In genomic region chr6:84554069-84554468, GRCh38 we compare ENCODE assay signal across 24 cellular contexts.
DNase-seq lines count a peak whose midpoint lies in the region; ATAC-seq and TF ChIP-seq lines count a peak whose summit lies in the region.
"Had no signal": no experiment of that assay in that cellular context is flagged by ENCODE, and none has a peak within 500 bp of the region (broad histone marks: within the 10 kb centered on the region; RNA-seq: fewer than 3 reads in every experiment).

No MANE protein-coding gene starts in this region.

- H3K4me3 Mint-ChIP-seq in activated T-cell treated with anti-CD3 and anti-CD28 coated beads, Interleukin-2, amount 50 U/mL, for 24 hours: no peak overlapping the region
- H3K4me3 Mint-ChIP-seq: activated CD8-positive, alpha-beta T cell treated with anti-CD3 and anti-CD28 coated beads, Interleukin-2, amount 10 ng/mL, durations not matched to agents 7 days and 5 days; activated naive CD8-positive, alpha-beta T cell treated with anti-CD3 and anti-CD28 coated beads, Interleukin-2, amount 50 U/mL, for 24 hours; CD4-positive, alpha-beta T cell; effector memory CD8-positive, alpha-beta T cell; naive B cell had no signal

- no peaks in the 10 kb centered on the region for H3K9me2 ChIP-seq in GM23248 (ENCODE audit: insufficient read depth)

- H3K4me3 ChIP-seq in GM23248 (no peak overlapping the region), fibroblast of lung (replicated peaks in 1 of 4; ENCODE audit: control extremely low read depth in 1 of 4, insufficient read depth in 1 of 4, low read depth in 3 of 4, low read length in 4 of 4) (no peak overlapping the region), lung (no peak overlapping the region), esophagus squamous epithelium (no peak overlapping the region), testis (no peak overlapping the region)
- H3K4me3 ChIP-seq: heart left ventricle had no signal

- TF ChIP-seq POLR2A in esophagus squamous epithelium (IDR thresholded peaks at IDR 0.05) (no peak), testis (IDR thresholded peaks at IDR 0.05) (no peak)

- no peaks in the 10 kb centered on the region for H3K4me1 Mint-ChIP-seq in activated T-cell treated with anti-CD3 and anti-CD28 coated beads, Interleukin-2, amount 50 U/mL, for 24 hours (ENCODE audit: low read depth)
- H3K4me1 Mint-ChIP-seq: activated naive CD8-positive, alpha-beta T cell treated with anti-CD3 and anti-CD28 coated beads, Interleukin-2, amount 50 U/mL, for 24 hours; naive B cell had no signal

- peaks cover 5% of the 10 kb centered on the region; the same call in 1 of the 2 replicates for H3F3A ChIP-seq in GM23248 (ENCODE audit: insufficient read depth)

- H3K27ac ChIP-seq in GM23248 (no peak overlapping the region), fibroblast of lung (ENCODE audit: insufficient read depth, low read length) (no peak overlapping the region), lung (ENCODE audit: low read depth in 1 of 2, low read length in 1 of 2) (no peak overlapping the region), esophagus squamous epithelium (no peak overlapping the region), testis (no peak overlapping the region)
- H3K27ac ChIP-seq: brain microvascular endothelial cell, heart left ventricle, HL-60 had no signal

- H3K4me1 ChIP-seq in GM23248 (ENCODE audit: insufficient read depth) (no peaks in the 10 kb centered on the region), fibroblast of lung (ENCODE audit: control insufficient read depth, extremely low read depth, insufficient read depth, low read length) (no peaks in the 10 kb centered on the region), lung (ENCODE audit: control insufficient read depth in 2 of 2, insufficient read depth in 2 of 2, low read length in 2 of 2) (no peaks in the 10 kb centered on the region), esophagus squamous epithelium (no peaks in the 10 kb centered on the region), testis (no peaks in the 10 kb centered on the region)
- H3K4me1 ChIP-seq: heart left ventricle had no signal

- peaks cover 6% of the 10 kb centered on the region for H3K9me3 Mint-ChIP-seq in activated T-cell treated with anti-CD3 and anti-CD28 coated beads, Interleukin-2, amount 50 U/mL, for 24 hours

- ATAC-seq in lung (ENCODE audit: insufficient read depth, low FRiP score): peak; percentile 63
- ATAC-seq: activated CD8-positive, alpha-beta T cell treated with anti-CD3 and anti-CD28 coated beads, Interleukin-2, amount 10 ng/mL, durations not matched to agents 7 days and 5 days; activated naive CD8-positive, alpha-beta T cell treated with anti-CD3 and anti-CD28 coated beads, Interleukin-2, amount 50 U/mL, for 24 hours; effector memory CD8-positive, alpha-beta T cell; SK-N-SH treated with all-trans-retinoic acid at 6 μM for 48 hours had no signal

- intact Hi-C loops in esophagus squamous epithelium (cut with DNase I): no loop called here
- intact Hi-C loops in testis (cut with DNase I; ENCODE audit: low total_unique reads): no loop called here

- no peak overlapping the region for H3K9ac ChIP-seq in GM23248
- H3K9ac ChIP-seq in fibroblast of lung (ENCODE audit: insufficient read depth, low read length): no peak overlapping the region

- in situ Hi-C loops in GM23248 (cut with MboI): loop anchor here (25.0 kb wide), 2 partner anchors 408 to 667 kb away; no protein-coding TSS in a partner anchor

- H3K36me3 Mint-ChIP-seq in activated T-cell treated with anti-CD3 and anti-CD28 coated beads, Interleukin-2, amount 50 U/mL, for 24 hours (ENCODE audit: low read depth): no peaks in the 10 kb centered on the region
- H3K36me3 Mint-ChIP-seq: naive B cell had no signal

- no peak overlapping the region for H3K27ac Mint-ChIP-seq in activated T-cell treated with anti-CD3 and anti-CD28 coated beads, Interleukin-2, amount 50 U/mL, for 24 hours
- H3K27ac Mint-ChIP-seq: activated CD8-positive, alpha-beta T cell treated with anti-CD3 and anti-CD28 coated beads, Interleukin-2, amount 10 ng/mL, durations not matched to agents 7 days and 5 days; activated naive CD8-positive, alpha-beta T cell treated with anti-CD3 and anti-CD28 coated beads, Interleukin-2, amount 50 U/mL, for 24 hours; CD4-positive, alpha-beta T cell; effector memory CD8-positive, alpha-beta T cell; naive B cell had no signal

- TF ChIP-seq CTCF in AG09319 (IDR thresholded peaks at IDR 0.05; ENCODE audit: low read depth, low read length): no peak
- no peak for TF ChIP-seq CTCF in fibroblast of lung (conservative IDR thresholded peaks at IDR 0.05 in 1 of 2, IDR thresholded peaks at IDR 0.05 in 1 of 2; ENCODE audit: low read depth in 1 of 2, low read length in 2 of 2)
- no peak for TF ChIP-seq CTCF in lung (IDR thresholded peaks at IDR 0.05; ENCODE audit: control extremely low read depth, extremely low read depth)
- TF ChIP-seq CTCF in esophagus squamous epithelium (IDR thresholded peaks at IDR 0.05): no peak
- TF ChIP-seq CTCF in testis (IDR thresholded peaks at IDR 0.05): no peak

- H2AFZ ChIP-seq in GM23248: no peak overlapping the region
- H2AFZ ChIP-seq in fibroblast of lung (ENCODE audit: low read length): no peak overlapping the region

- H3K9me3 ChIP-seq in GM23248 (ENCODE audit: low read depth) (no peaks in the 10 kb centered on the region), fibroblast of lung (ENCODE audit: control insufficient read depth, insufficient read depth, low read depth, low read length) (no peaks in the 10 kb centered on the region), lung (ENCODE audit: control insufficient read depth in 2 of 2, insufficient read depth in 1 of 2, low read length in 1 of 2) (peaks cover 0 to 4% of the 10 kb centered on the region in 2 donors), esophagus squamous epithelium (no peaks in the 10 kb centered on the region), testis (no peaks in the 10 kb centered on the region)

- H3K27me3 ChIP-seq in GM23248 (replicated peaks; ENCODE audit: insufficient read depth) (no peaks in the 10 kb centered on the region), fibroblast of lung (ENCODE audit: control insufficient read depth, insufficient read depth, low read length) (no peaks in the 10 kb centered on the region), lung (ENCODE audit: control insufficient read depth, insufficient read depth) (no peaks in the 10 kb centered on the region), esophagus squamous epithelium (no peaks in the 10 kb centered on the region), testis (no peaks in the 10 kb centered on the region)
- H3K27me3 ChIP-seq: brain microvascular endothelial cell, heart left ventricle had no signal

- H3K79me2 ChIP-seq in GM23248 (ENCODE audit: insufficient read depth): no peaks in the 10 kb centered on the region
- no peaks in the 10 kb centered on the region for H3K79me2 ChIP-seq in fibroblast of lung (ENCODE audit: control insufficient read depth, insufficient read depth, low read length)

- DNase-seq in AG09319 (ENCODE audit: extremely low read depth, low read depth) (peak; percentile 44), GM23248 (peak; percentile 68), fibroblast of lung (ENCODE audit: low read depth in 2 of 2) (peak; percentile 8 to 89), lung (ENCODE audit: low spot score) (no peak), esophagus squamous epithelium (lab: John Stamatoyannopoulos, UW) (no peak), testis (no peak)
- DNase-seq in activated T-cell treated with anti-CD3 and anti-CD28 coated beads, Interleukin-2, amount 50 U/mL, for 24 hours: no peak
- DNase-seq: activated CD8-positive, alpha-beta T cell treated with anti-CD3 and anti-CD28 coated beads, Interleukin-2, amount 10 ng/mL, durations not matched to agents 7 days and 5 days; activated effector memory CD4-positive, alpha-beta T cell treated with anti-CD3 and anti-CD28 coated beads, Interleukin-2, amount 50 U/mL, for 16 hours; activated naive CD8-positive, alpha-beta T cell treated with anti-CD3 and anti-CD28 coated beads, Interleukin-2, amount 50 U/mL, for 24 hours; activated T-cell treated with anti-CD3 and anti-CD28 coated beads for 4 hours; CD4-positive, alpha-beta T cell; DMS 273 treated with DMSO at 0.1 percent for 48 hours; effector memory CD8-positive, alpha-beta T cell; heart left ventricle; naive B cell; NCI-H1092 treated with DMSO at 0.1 percent for 48 hours; NCI-H1930; NCI-H2227 treated with DMSO at 0.1 percent for 48 hours; occipital lobe; T-helper 2 cell had no signal

- no peak overlapping the region for H3K4me2 ChIP-seq in GM23248 (ENCODE audit: unreplicated experiment)
- H3K4me2 ChIP-seq in fibroblast of lung (ENCODE audit: extremely low read depth, insufficient read depth, low read length): no peak overlapping the region

- H4K20me1 ChIP-seq in GM23248 (ENCODE audit: insufficient read depth) (no peaks in the 10 kb centered on the region), fibroblast of lung (ENCODE audit: control insufficient read depth, extremely low read depth, insufficient read depth, low read length) (no peaks in the 10 kb centered on the region)

- H3K27me3 Mint-ChIP-seq in activated T-cell treated with anti-CD3 and anti-CD28 coated beads, Interleukin-2, amount 50 U/mL, for 24 hours: no peaks in the 10 kb centered on the region
- H3K27me3 Mint-ChIP-seq: activated naive CD8-positive, alpha-beta T cell treated with anti-CD3 and anti-CD28 coated beads, Interleukin-2, amount 50 U/mL, for 24 hours; CD4-positive, alpha-beta T cell; effector memory CD8-positive, alpha-beta T cell; naive B cell had no signal

- H3K36me3 ChIP-seq in GM23248 (ENCODE audit: low read depth): no peaks in the 10 kb centered on the region
- no peaks in the 10 kb centered on the region for H3K36me3 ChIP-seq in fibroblast of lung (ENCODE audit: control insufficient read depth, insufficient read depth, low read length)
- H3K36me3 ChIP-seq in lung (ENCODE audit: control insufficient read depth in 2 of 2, insufficient read depth in 2 of 2, low read length in 2 of 2): no peaks in the 10 kb centered on the region
- H3K36me3 ChIP-seq in esophagus squamous epithelium: no peaks in the 10 kb centered on the region
- H3K36me3 ChIP-seq in testis (ENCODE audit: low read depth, missing control alignments): no peaks in the 10 kb centered on the region
- H3K36me3 ChIP-seq: brain microvascular endothelial cell, heart left ventricle had no signal

Comparison
In these comparisons a context has a peak if more than half of its experiments do, and no peak if none do; other contexts are left out.
1. DNase-seq: peak in AG09319 (single experiment), GM23248 (single experiment) and fibroblast of lung (2 of 2); none in lung (single experiment), activated T-cell treated with anti-CD3 and anti-CD28 coated beads, Interleukin-2, amount 50 U/mL, for 24 hours (single experiment), esophagus squamous epithelium (single experiment) and testis (single experiment).